Comparison of ENCODE assay signal across 13 cellular contexts in genomic region chr9:93946338-93946712, GRCh38. TPM values are rescaled to one million over a fixed set of nuclear protein-coding genes. Genes with fewer than 3 reads are reported as not detected.
A peak's percentile ranks its signal among the peaks of the same experiment; 100 is the strongest.
DNase-seq lines count a peak whose midpoint lies in the region; ATAC-seq and TF ChIP-seq lines count a peak whose summit lies in the region.
"Had no signal": no experiment of that assay in that cellular context is flagged by ENCODE, and none has a peak within 500 bp of the region (broad histone marks: within the 10 kb centered on the region; RNA-seq: fewer than 3 reads in every experiment).

No MANE protein-coding gene starts in this region.

- H3K4me3 ChIP-seq in Panc1 (ENCODE audit: low read depth in 2 of 2, low read length in 2 of 2) (peak overlapping the region; percentile 43 to 59), sigmoid colon (peak overlapping the region in 3 of 4 donors; percentile 17 to 30 (median 21))

- H3K36me3 ChIP-seq in Panc1 (ENCODE audit: control insufficient read depth, insufficient read depth, low read length) (no peaks in the 10 kb centered on the region), sigmoid colon (no peaks in the 10 kb centered on the region)

- no peak overlapping the region for H3K27ac Mint-ChIP-seq in T-helper 2 cell treated with Interferon-gamma antibody and Interleukin-4, amounts not matched to agents 5 μg/mL and 100 μg/mL, for 36 hours
- peak overlapping the region; percentile 8 for H3K27ac Mint-ChIP-seq in glutamatergic neuron (ENCODE audit: unreplicated experiment)

- BruUV-seq in Panc1 (replicated peaks; lab: Mats Ljungman, UMichigan), result no TSS peak

- H3K4me1 Mint-ChIP-seq in T-helper 2 cell treated with Interferon-gamma antibody and Interleukin-4, amounts not matched to agents 5 μg/mL and 100 μg/mL, for 36 hours (ENCODE audit: low read depth), result peaks cover 18% of the 10 kb centered on the region
- H3K4me1 Mint-ChIP-seq in glutamatergic neuron (ENCODE audit: low read depth, unreplicated experiment), result peaks cover 5% of the 10 kb centered on the region

- H3K27ac ChIP-seq in Panc1 (ENCODE audit: low read length) (no peak overlapping the region), sigmoid colon (no peak overlapping the region)

- no peak for TF ChIP-seq EP300 in sigmoid colon (IDR thresholded peaks at IDR 0.05)

- WGBS in sigmoid colon, 2 donors, result 3 to 6% methylated on average over 5 of the region's 5 CpGs

- in situ Hi-C loops in Panc1 (cut with HindIII; ENCODE audit: low pct_unique_long_range_greater_than_20kb, low sequenced_read_pairs), result no loop called here

- CTCF ChIA-PET in Panc1 (lab: Charles Lee), result interaction anchor here (0.6 kb wide), 1 partner anchor 119 kb away, joined by 3 read pairs; no protein-coding TSS in a partner anchor

- TF ChIP-seq POLR2A in sigmoid colon (IDR thresholded peaks at IDR 0.05), result no peak

- H3K27me3 Mint-ChIP-seq in T-helper 2 cell treated with Interferon-gamma antibody and Interleukin-4, amounts not matched to agents 5 μg/mL and 100 μg/mL, for 36 hours (ENCODE audit: low read depth), result peaks cover 95% of the 10 kb centered on the region
- H3K27me3 Mint-ChIP-seq in glutamatergic neuron (ENCODE audit: unreplicated experiment), result peaks cover 52% of the 10 kb centered on the region

- no peak for DNase-seq in T-helper 2 cell treated with Interferon-gamma antibody and Interleukin-4, amounts not matched to agents 5 μg/mL and 100 μg/mL, for 36 hours (ENCODE audit: low spot score)
- DNase-seq in T-helper 2 cell (no peak), Panc1 (ENCODE audit: low read depth, low spot score) (no peak), glutamatergic neuron (no peak), sigmoid colon (no peak)
- no peak for DNase-seq in NK-92 treated with Interleukin-12 subunit alpha and Interleukin-12 subunit beta, amount 100 ng/mL, for 24 hours (lab: John Stamatoyannopoulos, UW)
- DNase-seq: DMS 273 treated with DMSO at 0.1 percent for 48 hours, erythroblast, hypothalamus, RPMI8226 had no signal

- no peak for ATAC-seq in Panc1
- no peak for ATAC-seq in GM18907 (IDR thresholded peaks at IDR 0.05; ENCODE audit: unreplicated experiment)
- no peak for ATAC-seq in GM18498 (IDR thresholded peaks at IDR 0.05; ENCODE audit: unreplicated experiment)

- TF ChIP-seq CTCF in Panc1 (IDR thresholded peaks at IDR 0.05), result no peak
- TF ChIP-seq CTCF in glutamatergic neuron (IDR thresholded peaks at IDR 0.05; ENCODE audit: partially characterized antibody, unreplicated experiment), result no peak
- TF ChIP-seq CTCF in sigmoid colon (IDR thresholded peaks at IDR 0.05), result no peak

- intact Hi-C loops in Panc1 (cut with micrococcal nuclease; ENCODE audit: unreplicated experiment) (no loop called here), sigmoid colon (cut with DNase I) (no loop called here)

- H3K4me1 ChIP-seq in Panc1 (ENCODE audit: control insufficient read depth, insufficient read depth, low read length) (peaks cover 20% of the 10 kb centered on the region), sigmoid colon (peaks cover 0 to 30% (median 22%) of the 10 kb centered on the region in 4 donors)

- H3K9me3 Mint-ChIP-seq in T-helper 2 cell treated with Interferon-gamma antibody and Interleukin-4, amounts not matched to agents 5 μg/mL and 100 μg/mL, for 36 hours, result no peaks in the 10 kb centered on the region
- H3K9me3 Mint-ChIP-seq in glutamatergic neuron (ENCODE audit: unreplicated experiment), result peaks cover 7% of the 10 kb centered on the region

- H3K4me3 Mint-ChIP-seq in T-helper 2 cell treated with Interferon-gamma antibody and Interleukin-4, amounts not matched to agents 5 μg/mL and 100 μg/mL, for 36 hours, result peak overlapping the region; percentile 38
- peak overlapping the region; percentile 89 for H3K4me3 Mint-ChIP-seq in glutamatergic neuron (ENCODE audit: unreplicated experiment)

- H3K36me3 Mint-ChIP-seq in T-helper 2 cell treated with Interferon-gamma antibody and Interleukin-4, amounts not matched to agents 5 μg/mL and 100 μg/mL, for 36 hours (ENCODE audit: low read depth), result peaks cover 2% of the 10 kb centered on the region
- H3K36me3 Mint-ChIP-seq in glutamatergic neuron (ENCODE audit: unreplicated experiment), result peaks cover under 1% of the 10 kb centered on the region

- no peaks in the 10 kb centered on the region for H3K27me3 ChIP-seq in Panc1 (ENCODE audit: control insufficient read depth, insufficient read depth, low read length)
- peaks cover 51 to 99% (median 94%) of the 10 kb centered on the region in 3 donors for H3K27me3 ChIP-seq in sigmoid colon

- POLR2A ChIA-PET in Panc1 (lab: Charles Lee), result interaction anchor here (0.6 to 0.7 kb wide), 2 partner anchors 30 to 85 kb away, joined by 10 to 15 read pairs; no protein-coding TSS in a partner anchor

- H3K9me3 ChIP-seq in Panc1 (ENCODE audit: control insufficient read depth, insufficient read depth, low read depth, low read length) (no peaks in the 10 kb centered on the region), sigmoid colon (no peaks in the 10 kb centered on the region)

RNA-seq across cellular contexts. Expression of gene BARX1, which starts 8.8 kb away (rescaled TPM):
- total RNA-seq in Panc1 (2021; ENCODE audit: unreplicated experiment), result 81.2 TPM
- 105 TPM for polyA plus RNA-seq in Panc1 (2012; ENCODE audit: insufficient read length)
- 6.9 TPM for total RNA-seq in glutamatergic neuron (ENCODE audit: unreplicated experiment)
- not detected for total RNA-seq in sigmoid colon
- under 1 TPM in 1 of 3 donors, not detected in 2; 0.23 TPM for polyA plus RNA-seq in sigmoid colon
- total RNA-seq: urinary bladder had no signal
- polyA plus RNA-seq: urinary bladder had no signal

Comparison
In these comparisons a context has a peak if more than half of its experiments do, and no peak if none do; other contexts are left out.
1. RNA of gene BARX1, which starts 8.8 kb away (total RNA-seq): 81.2 TPM in Panc1 (single experiment); 6.9 TPM in glutamatergic neuron (single experiment) and not detected in sigmoid colon; every median in the first group is over 10 times any median in the second.